ENCODE assay signal across 10 cellular contexts in genomic region chr3:114756506-114757279, GRCh38.
DNase-seq lines count a peak whose midpoint lies in the region; ATAC-seq lines count a peak whose summit lies in the region.
"Had no signal": no experiment of that assay in that cellular context is flagged by ENCODE, and none has a peak within 500 bp of the region (broad histone marks: within the 10 kb centered on the region; RNA-seq: fewer than 3 reads in every experiment).

No MANE protein-coding gene starts in this region.

- ATAC-seq in GM21528 (IDR thresholded peaks at IDR 0.05; ENCODE audit: low FRiP score, unreplicated experiment) (peak; percentile 76), HG03565 (IDR thresholded peaks at IDR 0.05; ENCODE audit: unreplicated experiment) (peak; percentile 75)

- H3K27me3 ChIP-seq in CD8-positive, alpha-beta memory T cell (ENCODE audit: insufficient read depth, low read length, poor library complexity, severe bottlenecking) = no peaks in the 10 kb centered on the region

- no peaks in the 10 kb centered on the region for H3K9me3 ChIP-seq in CD8-positive, alpha-beta memory T cell (ENCODE audit: low read length)

- no peak overlapping the region for H3K27ac ChIP-seq in CD8-positive, alpha-beta memory T cell (ENCODE audit: low read depth, low read length)

- peaks cover 2 to 17% (median 5%) of the 10 kb centered on the region in 3 donors for H3K4me1 Mint-ChIP-seq in CD8-positive, alpha-beta memory T cell

- no peaks in the 10 kb centered on the region for H3K27me3 Mint-ChIP-seq in CD8-positive, alpha-beta memory T cell
- H3K27me3 Mint-ChIP-seq: naive B cell had no signal

- no peak overlapping the region for H3K4me3 Mint-ChIP-seq in CD8-positive, alpha-beta memory T cell
- H3K4me3 Mint-ChIP-seq: naive B cell had no signal

- DNase-seq in G401 (ENCODE audit: low spot score) (peak; percentile 47), medulla oblongata (ENCODE audit: extremely low spot score) (peak; percentile 41), KBM-7 (no peak)
- DNase-seq in activated CD8-positive, alpha-beta memory T cell treated with anti-CD3 and anti-CD28 coated beads for 24 hours = no peak
- DNase-seq in CD8-positive, alpha-beta memory T cell = no peak
- DNase-seq in activated CD4-positive, alpha-beta T cell treated with anti-CD3 and anti-CD28 coated beads for 48 hours = no peak
- DNase-seq: naive B cell, NCI-H82 had no signal

- no peaks in the 10 kb centered on the region for H3K36me3 ChIP-seq in CD8-positive, alpha-beta memory T cell (ENCODE audit: insufficient read depth, low read length)

- CTCF ChIA-PET in CD8-positive, alpha-beta memory T cell (lab: Charles Lee) = no interaction called here

- in situ Hi-C loops in G401 (cut with HindIII; ENCODE audit: low sequenced_read_pairs) = no loop called here
- in situ Hi-C loops in KBM-7 (cut with MboI; ENCODE audit: low pct_unique_long_range_greater_than_20kb, low sequenced_read_pairs) = no loop called here

- H3K27ac Mint-ChIP-seq in CD8-positive, alpha-beta memory T cell = no peak overlapping the region

- no peaks in the 10 kb centered on the region for H3K9me3 Mint-ChIP-seq in CD8-positive, alpha-beta memory T cell
- H3K9me3 Mint-ChIP-seq: naive B cell had no signal

- peaks cover 0 to 4% (median 0%) of the 10 kb centered on the region in 3 donors for H3K36me3 Mint-ChIP-seq in CD8-positive, alpha-beta memory T cell
- H3K36me3 Mint-ChIP-seq: naive B cell had no signal

- POLR2A ChIA-PET in CD8-positive, alpha-beta memory T cell (lab: Charles Lee) = no interaction called here

- no peak overlapping the region for H3K4me3 ChIP-seq in CD8-positive, alpha-beta memory T cell (ENCODE audit: low read length)

- H3K4me1 ChIP-seq in CD8-positive, alpha-beta memory T cell (ENCODE audit: insufficient read depth, low read length) = no peaks in the 10 kb centered on the region

Comparison
In these comparisons a context has a peak if more than half of its experiments do, and no peak if none do; other contexts are left out.
1. DNase-seq: peak in G401 (single experiment) and medulla oblongata (single experiment); none in KBM-7 (single experiment), activated CD8-positive, alpha-beta memory T cell treated with anti-CD3 and anti-CD28 coated beads for 24 hours (single experiment), CD8-positive, alpha-beta memory T cell (0 of 5) and activated CD4-positive, alpha-beta T cell treated with anti-CD3 and anti-CD28 coated beads for 48 hours (single experiment).